ENCODE assay signal across 10 cellular contexts in genomic region chr9:94375192-94375591, GRCh38. TPM values are rescaled to one million over a fixed set of nuclear protein-coding genes. Genes with fewer than 3 reads are reported as not detected.
A peak's percentile ranks its signal among the peaks of the same experiment; 100 is the strongest.
DNase-seq lines count a peak whose midpoint lies in the region; ATAC-seq and TF ChIP-seq lines count a peak whose summit lies in the region.
"Not testable (repeated sequence)": the region's sequence is repeated elsewhere in the genome, so short reads cannot be mapped to it uniquely, and the experiment has no call there.
"Had no signal": no experiment of that assay in that cellular context is flagged by ENCODE, and none has a peak within 500 bp of the region (broad histone marks: within the 10 kb centered on the region; RNA-seq: fewer than 3 reads in every experiment).

No MANE protein-coding gene starts in this region.

- not testable (repeated sequence) for H3K4me3 ChIP-seq in CD8-positive, alpha-beta memory T cell (ENCODE audit: low read length); lung

- H3K4me1 ChIP-seq in CD8-positive, alpha-beta memory T cell (ENCODE audit: insufficient read depth, low read length); lung (ENCODE audit: control insufficient read depth in 2 of 2, insufficient read depth in 2 of 2, low read length in 2 of 2): not testable (repeated sequence)

- H3K36me3 Mint-ChIP-seq in CD8-positive, alpha-beta memory T cell: not testable (repeated sequence)

- TF ChIP-seq CTCF in lung (IDR thresholded peaks at IDR 0.05; ENCODE audit: control extremely low read depth, extremely low read depth): not testable (repeated sequence)

- WGBS in lung, 2 donors: 0% methylated on average over 12 to 15 of the region's 18 CpGs

- not testable (repeated sequence) for H3K27ac ChIP-seq in CD8-positive, alpha-beta memory T cell (ENCODE audit: low read depth, low read length)
- H3K27ac ChIP-seq in epithelial cell of prostate (peak overlapping the region; percentile 64), lung (ENCODE audit: low read depth in 1 of 2, low read length in 1 of 2) (peak overlapping the region in 1 of 2 donors; percentile 89)

- H3K4me3 Mint-ChIP-seq in CD8-positive, alpha-beta memory T cell: peak overlapping the region; percentile 86 to 96 (median 88)

- H3K27me3 ChIP-seq in CD8-positive, alpha-beta memory T cell (ENCODE audit: insufficient read depth, low read length, poor library complexity, severe bottlenecking); lung (ENCODE audit: control insufficient read depth, insufficient read depth): not testable (repeated sequence)

- H3K4me1 Mint-ChIP-seq in CD8-positive, alpha-beta memory T cell: peaks cover 9 to 22% (median 11%) of the 10 kb centered on the region in 3 donors

- not testable (repeated sequence) for H3K9me3 ChIP-seq in CD8-positive, alpha-beta memory T cell (ENCODE audit: low read length); lung (ENCODE audit: control insufficient read depth in 2 of 2, insufficient read depth in 1 of 2, low read length in 1 of 2)

- H3K36me3 ChIP-seq in CD8-positive, alpha-beta memory T cell (ENCODE audit: insufficient read depth, low read length); lung (ENCODE audit: control insufficient read depth in 2 of 2, insufficient read depth in 2 of 2, low read length in 2 of 2): not testable (repeated sequence)

- CTCF ChIA-PET in CD8-positive, alpha-beta memory T cell (lab: Charles Lee): not testable (repeated sequence)

- H3K9me3 Mint-ChIP-seq in CD8-positive, alpha-beta memory T cell: not testable (repeated sequence)

- peak in 1 of 5 donors; percentile 5 for DNase-seq in CD8-positive, alpha-beta memory T cell
- peak; percentile 31 for DNase-seq in NCI-H748 treated with DMSO at 0.1 percent for 48 hours (lab: John Stamatoyannopoulos, UW)
- peak; percentile 21 for DNase-seq in activated T-cell treated with anti-CD3 and anti-CD28 coated beads, Interleukin-2, amount 50 U/mL, for 1 hour
- DNase-seq in epithelial cell of prostate (ENCODE audit: low read depth, low spot score); lung (ENCODE audit: low spot score): not testable (repeated sequence)
- DNase-seq in stimulated activated CD8-positive, alpha-beta memory T cell treated with anti-CD3 and anti-CD28 coated beads, Interleukin-4, amount 100 ng/mL, for 48 hours: peak; percentile 29

- H3K27ac Mint-ChIP-seq in CD8-positive, alpha-beta memory T cell: peak overlapping the region; percentile 79 to 96 (median 88)

- peak; percentile 46 for ATAC-seq in GM19452 (IDR thresholded peaks at IDR 0.05; ENCODE audit: unreplicated experiment)
- peak; percentile 46 for ATAC-seq in HG03025 (IDR thresholded peaks at IDR 0.05; ENCODE audit: low FRiP score, unreplicated experiment)
- peak; percentile 68 for ATAC-seq in lung (ENCODE audit: insufficient read depth, low FRiP score)

- POLR2A ChIA-PET in CD8-positive, alpha-beta memory T cell (lab: Charles Lee): not testable (repeated sequence)

- H3K27me3 Mint-ChIP-seq in CD8-positive, alpha-beta memory T cell: not testable (repeated sequence)

RNA-seq across cellular contexts. Expression of gene NUTM2F, which starts 46.7 kb away (rescaled TPM):
- total RNA-seq in CD8-positive, alpha-beta memory T cell: not detected
- polyA plus RNA-seq in CD8-positive, alpha-beta memory T cell: not detected
- total RNA-seq in lung: not detected
- under 1 TPM in 1 of 2 donors, not detected in 1; 0.04 TPM for polyA plus RNA-seq in lung
- total RNA-seq: Right ventricle myocardium inferior, temporal lobe had no signal
